28 cellular contexts compared by ENCODE assay signal in genomic region chr10:72445851-72446250, GRCh38.
"Had no signal": no experiment of that assay in that cellular context is flagged by ENCODE, and none has a peak within 500 bp of the region (broad histone marks: within the 10 kb centered on the region; RNA-seq: fewer than 3 reads in every experiment).

No MANE protein-coding gene starts in this region.

- H3K27ac Mint-ChIP-seq: activated CD4-positive, alpha-beta memory T cell treated with anti-CD3 and anti-CD28 coated beads, Interleukin-2, amount 10 ng/mL, durations not matched to agents 7 days and 5 days; activated CD4-positive, alpha-beta T cell treated with anti-CD3 and anti-CD28 coated beads, Interleukin-2, amount 10 ng/mL, durations not matched to agents 7 days and 5 days; activated naive CD8-positive, alpha-beta T cell; activated T-cell treated with anti-CD3 and anti-CD28 coated beads, Interleukin-2, amount 50 U/mL, for 24 hours; activated T-cell treated with anti-CD3 and anti-CD28 coated beads, Interleukin-2, amount 50 U/mL, for 72 hours had no signal

- H3K4me3 ChIP-seq: coronary artery, esophagus squamous epithelium, gastrocnemius medialis, heart left ventricle had no signal

- H3K4me1 Mint-ChIP-seq: activated CD4-positive, alpha-beta memory T cell treated with anti-CD3 and anti-CD28 coated beads, Interleukin-2, amount 10 ng/mL, durations not matched to agents 7 days and 5 days; activated CD4-positive, alpha-beta T cell treated with anti-CD3 and anti-CD28 coated beads, Interleukin-2, amount 10 ng/mL, durations not matched to agents 7 days and 5 days; central memory CD8-positive, alpha-beta T cell; WTC11 had no signal

- H3K9me3 Mint-ChIP-seq: activated CD4-positive, alpha-beta memory T cell treated with anti-CD3 and anti-CD28 coated beads, Interleukin-2, amount 10 ng/mL, durations not matched to agents 7 days and 5 days; activated CD4-positive, alpha-beta T cell treated with anti-CD3 and anti-CD28 coated beads, Interleukin-2, amount 10 ng/mL, durations not matched to agents 7 days and 5 days; central memory CD8-positive, alpha-beta T cell had no signal

- H3K27me3 Mint-ChIP-seq: activated CD4-positive, alpha-beta memory T cell treated with anti-CD3 and anti-CD28 coated beads, Interleukin-2, amount 10 ng/mL, durations not matched to agents 7 days and 5 days; activated CD4-positive, alpha-beta T cell treated with anti-CD3 and anti-CD28 coated beads, Interleukin-2, amount 10 ng/mL, durations not matched to agents 7 days and 5 days; activated naive CD8-positive, alpha-beta T cell; activated T-cell treated with anti-CD3 and anti-CD28 coated beads, Interleukin-2, amount 50 U/mL, for 24 hours; central memory CD8-positive, alpha-beta T cell had no signal

- H3K4me3 Mint-ChIP-seq: activated CD4-positive, alpha-beta memory T cell treated with anti-CD3 and anti-CD28 coated beads, Interleukin-2, amount 10 ng/mL, durations not matched to agents 7 days and 5 days; activated CD4-positive, alpha-beta T cell treated with anti-CD3 and anti-CD28 coated beads, Interleukin-2, amount 10 ng/mL, durations not matched to agents 7 days and 5 days; activated naive CD8-positive, alpha-beta T cell; activated T-cell treated with anti-CD3 and anti-CD28 coated beads, Interleukin-2, amount 50 U/mL, for 24 hours; activated T-cell treated with anti-CD3 and anti-CD28 coated beads, Interleukin-2, amount 50 U/mL, for 72 hours; central memory CD8-positive, alpha-beta T cell; WTC11 had no signal

- DNase-seq: activated CD4-positive, alpha-beta memory T cell treated with anti-CD3 and anti-CD28 coated beads, Interleukin-2, amount 10 ng/mL, durations not matched to agents 7 days and 5 days; activated CD4-positive, alpha-beta T cell treated with anti-CD3 and anti-CD28 coated beads for 1 hour; activated CD4-positive, alpha-beta T cell treated with anti-CD3 and anti-CD28 coated beads for 4 hours; activated CD4-positive, alpha-beta T cell treated with anti-CD3 and anti-CD28 coated beads, Interleukin-2, amount 10 ng/mL, durations not matched to agents 7 days and 5 days; activated CD4-positive, alpha-beta T cell treated with anti-CD3 and anti-CD28 coated beads, Interleukin-2, amount 50 U/mL, for 4 hours; activated CD8-positive, alpha-beta memory T cell treated with anti-CD3 and anti-CD28 coated beads, Interleukin-2, amount 50 U/mL, for 48 hours; activated gamma-delta T cell; activated naive CD4-positive, alpha-beta T cell treated with anti-CD3 and anti-CD28 coated beads, Interleukin-2, amount 50 U/mL, for 16 hours; activated naive CD4-positive, alpha-beta T cell treated with Interleukin-2 at 50 U/mL for 16 hours; activated T-cell treated with anti-CD3 and anti-CD28 coated beads for 4 hours; activated T-cell treated with anti-CD3 and anti-CD28 coated beads, Interleukin-2, amount 50 U/mL, for 24 hours; activated T-cell treated with anti-CD3 and anti-CD28 coated beads, Interleukin-2, amount 50 U/mL, for 72 hours; amniotic stem cell; brain microvascular endothelial cell; dermis blood vessel endothelial cell; effector CD8-positive, alpha-beta T cell; esophagus squamous epithelium; foreskin keratinocyte; gastrocnemius medialis; glutamatergic neuron; heart left ventricle; T-helper 2 cell had no signal

- H3K27me3 ChIP-seq: brain microvascular endothelial cell, esophagus squamous epithelium, foreskin keratinocyte, gastrocnemius medialis, heart left ventricle had no signal

- H3K27ac ChIP-seq: brain microvascular endothelial cell, coronary artery, epithelial cell of prostate, esophagus squamous epithelium, foreskin keratinocyte, gastrocnemius medialis, heart left ventricle, VCaP had no signal
